9 cellular contexts compared by ENCODE assay signal in genomic region chr12:118188690-118189371, GRCh38. TPM values are rescaled to one million over a fixed set of nuclear protein-coding genes. Genes with fewer than 3 reads are reported as not detected.
DNase-seq lines count a peak whose midpoint lies in the region; ATAC-seq and FAIRE-seq lines count a peak whose summit lies in the region.
"Had no signal": no experiment of that assay in that cellular context is flagged by ENCODE, and none has a peak within 500 bp of the region (broad histone marks: within the 10 kb centered on the region; RNA-seq: fewer than 3 reads in every experiment).

No MANE protein-coding gene starts in this region.

- H3K27ac ChIP-seq in epithelial cell of prostate (peak overlapping the region; percentile 6), muscle layer of colon (ENCODE audit: low read depth, low read length) (peak overlapping the region; percentile 23), aorta (ENCODE audit: low read depth in 1 of 2, low read length in 2 of 2) (peak overlapping the region in 1 of 2 donors; percentile 3)
- no peak overlapping the region for H3K27ac ChIP-seq in CD4-positive, alpha-beta memory T cell (ENCODE audit: low read depth, low read length)

- H3K36me3 Mint-ChIP-seq in activated naive CD8-positive, alpha-beta T cell = peaks cover 2% of the 10 kb centered on the region
- no peaks in the 10 kb centered on the region for H3K36me3 Mint-ChIP-seq in activated naive CD8-positive, alpha-beta T cell treated with anti-CD3 and anti-CD28 coated beads for 36 hours
- peaks cover 21 to 33% of the 10 kb centered on the region in 2 donors for H3K36me3 Mint-ChIP-seq in CD4-positive, alpha-beta memory T cell

- H3K4me1 ChIP-seq in muscle layer of colon (ENCODE audit: insufficient read depth, low read length) (peaks cover 18% of the 10 kb centered on the region), aorta (ENCODE audit: control insufficient read depth in 1 of 2, insufficient read depth in 2 of 2, low read length in 2 of 2) (peaks cover 0 to 3% of the 10 kb centered on the region in 2 donors)
- H3K4me1 ChIP-seq in CD4-positive, alpha-beta memory T cell (ENCODE audit: insufficient read depth, low read length) = no peaks in the 10 kb centered on the region
- H3K4me1 ChIP-seq: Caco-2 had no signal

- H3K9me3 ChIP-seq in muscle layer of colon (ENCODE audit: low read length) (no peaks in the 10 kb centered on the region), aorta (ENCODE audit: control insufficient read depth, low read length) (no peaks in the 10 kb centered on the region)
- no peaks in the 10 kb centered on the region for H3K9me3 ChIP-seq in CD4-positive, alpha-beta memory T cell (ENCODE audit: control insufficient read depth in 1 of 2, low read length in 2 of 2)
- H3K9me3 ChIP-seq: Caco-2 had no signal

- DNase-seq in activated naive CD8-positive, alpha-beta T cell treated with anti-CD3 and anti-CD28 coated beads for 36 hours = no peak
- DNase-seq in epithelial cell of prostate (ENCODE audit: low read depth, low spot score) (no peak), aorta (peak in 1 of 2 donors; percentile 55), GM19239 (ENCODE audit: insufficient read length, low spot score) (no peak)
- no peak for DNase-seq in CD4-positive, alpha-beta memory T cell
- DNase-seq: Caco-2 had no signal

- ATAC-seq in aorta (ENCODE audit: low FRiP score) (peak; percentile 88), HG03432 (IDR thresholded peaks at IDR 0.05; ENCODE audit: unreplicated experiment) (no peak)

- H3K9ac ChIP-seq in muscle layer of colon (ENCODE audit: low read length) = no peak overlapping the region

- POLR2A ChIA-PET in CD4-positive, alpha-beta memory T cell (lab: Charles Lee; ENCODE audit: partially characterized antibody) = interaction anchor here (1.0 kb wide), 1 partner anchor 17 kb away, joined by 3 read pairs; no protein-coding TSS in a partner anchor

- no peak for FAIRE-seq in GM19239 (lab: Jason Lieb, UNC)

- CTCF ChIA-PET in CD4-positive, alpha-beta memory T cell (lab: Charles Lee; ENCODE audit: partially characterized antibody) = no interaction called here

- peaks cover 12% of the 10 kb centered on the region for H3K4me1 Mint-ChIP-seq in activated naive CD8-positive, alpha-beta T cell (ENCODE audit: low read depth)
- H3K4me1 Mint-ChIP-seq in activated naive CD8-positive, alpha-beta T cell treated with anti-CD3 and anti-CD28 coated beads for 36 hours = peaks cover 16% of the 10 kb centered on the region
- peaks cover 4 to 7% (median 6%) of the 10 kb centered on the region in 4 donors for H3K4me1 Mint-ChIP-seq in CD4-positive, alpha-beta memory T cell

- H3K36me3 ChIP-seq in muscle layer of colon (ENCODE audit: insufficient read depth, low read length) (peaks cover 14% of the 10 kb centered on the region), aorta (ENCODE audit: control insufficient read depth in 1 of 2, insufficient read depth in 2 of 2, low read length in 1 of 2) (no peaks in the 10 kb centered on the region)
- peaks cover 4% of the 10 kb centered on the region for H3K36me3 ChIP-seq in CD4-positive, alpha-beta memory T cell (ENCODE audit: insufficient read depth, low read length)

- H3K27me3 ChIP-seq in muscle layer of colon (ENCODE audit: control insufficient read depth in 1 of 2, insufficient read depth in 2 of 2, low read length in 2 of 2) = no peaks in the 10 kb centered on the region
- H3K27me3 ChIP-seq in aorta (ENCODE audit: control insufficient read depth in 1 of 2, insufficient read depth in 2 of 2, low read length in 1 of 2) = no peaks in the 10 kb centered on the region
- H3K27me3 ChIP-seq in CD4-positive, alpha-beta memory T cell (ENCODE audit: insufficient read depth, low read length) = no peaks in the 10 kb centered on the region

- H3K9me3 Mint-ChIP-seq in activated naive CD8-positive, alpha-beta T cell (ENCODE audit: low read depth) = no peaks in the 10 kb centered on the region
- H3K9me3 Mint-ChIP-seq in activated naive CD8-positive, alpha-beta T cell treated with anti-CD3 and anti-CD28 coated beads for 36 hours = no peaks in the 10 kb centered on the region
- H3K9me3 Mint-ChIP-seq in CD4-positive, alpha-beta memory T cell = no peaks in the 10 kb centered on the region

- peak overlapping the region; percentile 34 for H3K27ac Mint-ChIP-seq in activated naive CD8-positive, alpha-beta T cell
- no peak overlapping the region for H3K27ac Mint-ChIP-seq in activated naive CD8-positive, alpha-beta T cell treated with anti-CD3 and anti-CD28 coated beads for 36 hours
- peak overlapping the region in 3 of 7 donors; percentile 17 to 57 (median 36) for H3K27ac Mint-ChIP-seq in CD4-positive, alpha-beta memory T cell

- intact Hi-C loops in aorta (cut with DNase I) = no loop called here
- intact Hi-C loops in CD4-positive, alpha-beta memory T cell (cut with micrococcal nuclease) = no loop called here

- H3K4me3 Mint-ChIP-seq in activated naive CD8-positive, alpha-beta T cell = no peak overlapping the region
- no peak overlapping the region for H3K4me3 Mint-ChIP-seq in activated naive CD8-positive, alpha-beta T cell treated with anti-CD3 and anti-CD28 coated beads for 36 hours
- no peak overlapping the region for H3K4me3 Mint-ChIP-seq in CD4-positive, alpha-beta memory T cell

- peak overlapping the region in 1 of 2 donors; percentile 66 for H3K4me3 ChIP-seq in muscle layer of colon (ENCODE audit: low read depth in 1 of 2, low read length in 2 of 2)
- peak overlapping the region in 1 of 2 donors; percentile 9 for H3K4me3 ChIP-seq in aorta (ENCODE audit: low read length in 2 of 2)
- no peak overlapping the region for H3K4me3 ChIP-seq in CD4-positive, alpha-beta memory T cell (ENCODE audit: low read length in 2 of 2)

- 2 to 3% methylated on average over 10 of the region's 10 CpGs for WGBS in aorta, 2 donors

- H3K27me3 Mint-ChIP-seq in activated naive CD8-positive, alpha-beta T cell = no peaks in the 10 kb centered on the region
- no peaks in the 10 kb centered on the region for H3K27me3 Mint-ChIP-seq in activated naive CD8-positive, alpha-beta T cell treated with anti-CD3 and anti-CD28 coated beads for 36 hours
- H3K27me3 Mint-ChIP-seq in CD4-positive, alpha-beta memory T cell = no peaks in the 10 kb centered on the region

RNA-seq across cellular contexts. Expression of gene PEBP1, which starts 52.9 kb away (rescaled TPM):
- total RNA-seq in activated naive CD8-positive, alpha-beta T cell treated with anti-CD3 and anti-CD28 coated beads for 36 hours = 100 to 1,000 TPM; 147 to 149 TPM
- total RNA-seq in aorta = 100 to 1,000 TPM; 122 to 155 TPM
- 100 to 1,000 TPM; 274 to 532 TPM for polyA plus RNA-seq in aorta
- total RNA-seq in CD4-positive, alpha-beta memory T cell = 10 to 100 TPM; 95.9 to 99.1 TPM
- 100 to 1,000 TPM; 353 to 422 TPM for polyA plus RNA-seq in CD4-positive, alpha-beta memory T cell
